Comparison of ENCODE assay signal across 19 cellular contexts in genomic region chr11:66589996-66590675, GRCh38. TPM values are rescaled to one million over a fixed set of nuclear protein-coding genes. Genes with fewer than 3 reads are reported as not detected.
A peak's percentile ranks its signal among the peaks of the same experiment; 100 is the strongest.
DNase-seq lines count a peak whose midpoint lies in the region; ATAC-seq and TF ChIP-seq lines count a peak whose summit lies in the region.
"Had no signal": no experiment of that assay in that cellular context is flagged by ENCODE, and none has a peak within 500 bp of the region (broad histone marks: within the 10 kb centered on the region; RNA-seq: fewer than 3 reads in every experiment).

No MANE protein-coding gene starts in this region.

- no peak overlapping the region for H2BK5ac ChIP-seq in H9 (ENCODE audit: insufficient read length, low read length)

- H2BK20ac ChIP-seq in H9 (ENCODE audit: low read depth, low read length, poor library complexity, severe bottlenecking), result no peak overlapping the region

- no peak overlapping the region for H3K27ac Mint-ChIP-seq in neural crest cell (ENCODE audit: unreplicated experiment)
- H3K27ac Mint-ChIP-seq in H9, result no peak overlapping the region
- H3K27ac Mint-ChIP-seq: GM23338 had no signal

- WGBS in H9 (ENCODE audit: extremely low coverage, insufficient read length, low lambda C conversion rate), result no CpG with 5 or more reads among the region's 7 CpGs

- no peak overlapping the region for H4K5ac ChIP-seq in H9 (ENCODE audit: insufficient read length, low read depth, low read length)

- H2BK12ac ChIP-seq in H9 (ENCODE audit: insufficient read length, low read depth, low read length), result no peak overlapping the region

- H3K9me3 ChIP-seq in BLaER1, result peaks cover 17% of the 10 kb centered on the region
- no peaks in the 10 kb centered on the region for H3K9me3 ChIP-seq in H9 (ENCODE audit: control insufficient read depth, low read depth, low read length)
- H3K9me3 ChIP-seq: A549, BE2C had no signal

- H3K9ac ChIP-seq in BLaER1, result no peak overlapping the region
- no peak overlapping the region for H3K9ac ChIP-seq in H9 (ENCODE audit: extremely low read depth, insufficient read length, low read length)

- no peak overlapping the region for H3T11ph ChIP-seq in H9 (ENCODE audit: low read length)

- peak overlapping the region; percentile 99; the same call in 1 of the 2 replicates for H3K4me2 ChIP-seq in BLaER1
- H3K4me2 ChIP-seq in H9 (ENCODE audit: insufficient read depth, insufficient read length, low read length), result no peak overlapping the region
- H3K4me2 ChIP-seq: A549, GM23338 had no signal

- H3K79me1 ChIP-seq in H9 (ENCODE audit: insufficient read depth, low read depth, low read length, poor library complexity, severe bottlenecking), result peaks cover 3% of the 10 kb centered on the region

- no peak overlapping the region for H3K56ac ChIP-seq in H9 (ENCODE audit: insufficient read length, low read depth, low read length)

- H3K4me3 Mint-ChIP-seq in neural crest cell (peak overlapping the region; percentile 15), H9 (no peak overlapping the region; a peak in 1 of 5 replicates)
- H3K4me3 Mint-ChIP-seq: GM23338 had no signal

- no peak for ATAC-seq in GM21619 (IDR thresholded peaks at IDR 0.05; ENCODE audit: unreplicated experiment)
- no peak for ATAC-seq in HG03045 (IDR thresholded peaks at IDR 0.05; ENCODE audit: unreplicated experiment)
- ATAC-seq: A549, GM23338 had no signal

- H3K79me2 ChIP-seq in H9 (ENCODE audit: insufficient read depth, low read length), result no peaks in the 10 kb centered on the region

- H3K23me2 ChIP-seq in H9 (ENCODE audit: insufficient read length, low read depth, low read length, poor library complexity, severe bottlenecking), result peaks cover 10% of the 10 kb centered on the region

- H2AFZ ChIP-seq in H9 (ENCODE audit: low read length), result no peak overlapping the region
- H2AFZ ChIP-seq: GM23338 had no signal

- no peak overlapping the region for H3K18ac ChIP-seq in H9 (ENCODE audit: insufficient read length, low read depth, low read length)

- H4K8ac ChIP-seq in H9 (replicated peaks; ENCODE audit: insufficient read length, low read depth, low read length), result no peak overlapping the region

- H4K20me1 ChIP-seq in BLaER1, result peaks cover 9% of the 10 kb centered on the region; the same call in 1 of the 2 replicates
- no peaks in the 10 kb centered on the region for H4K20me1 ChIP-seq in H9 (ENCODE audit: control insufficient read depth, insufficient read depth, insufficient read length)

- H3K14ac ChIP-seq in H9 (ENCODE audit: insufficient read depth, low read length), result no peak overlapping the region

- TF ChIP-seq CTCF in neural crest cell (conservative IDR thresholded peaks at IDR 0.05) (no peak), H9 (conservative IDR thresholded peaks at IDR 0.05) (no peak)

- DNase-seq in HuH-7.5 (ENCODE audit: low spot score) (peak; percentile 61), neural crest cell (ENCODE audit: low read depth, low spot score) (no peak), H9 (no peak)
- DNase-seq: 8988T; ACHN; AML-193; BE2C; C1 segment of cervical spinal cord; Calu3; CD4-positive, alpha-beta memory T cell; COR-L47; DND-41; HCEC 1CT had no signal

- no peaks in the 10 kb centered on the region for H3K36me3 ChIP-seq in BLaER1
- H3K36me3 ChIP-seq: BE2C had no signal

- H4K91ac ChIP-seq in H9 (ENCODE audit: insufficient read length, low read depth, low read length), result no peak overlapping the region

- H3K27ac ChIP-seq in BLaER1 (no peak overlapping the region), H9 (ENCODE audit: insufficient read length, low read depth, low read length) (no peak overlapping the region)
- H3K27ac ChIP-seq: A549 had no signal

- H2BK15ac ChIP-seq in H9 (ENCODE audit: low read depth, low read length), result no peak overlapping the region

- H3K9me3 Mint-ChIP-seq in neural crest cell (peaks cover 12% of the 10 kb centered on the region), H9 (peaks cover 34 to 44% of the 10 kb centered on the region in 2 experiments)
- H3K9me3 Mint-ChIP-seq: CD4-positive, alpha-beta memory T cell had no signal

- peaks cover 4% of the 10 kb centered on the region for H3K36me3 Mint-ChIP-seq in neural crest cell (ENCODE audit: low read depth)
- H3K36me3 Mint-ChIP-seq in H9 (ENCODE audit: insufficient read depth in 1 of 3, low read depth in 3 of 3), result peaks cover 2 to 22% (median 16%) of the 10 kb centered on the region in 3 experiments; a peak in 4 of 7 replicates

- H3K4me1 Mint-ChIP-seq in neural crest cell (peaks cover 20% of the 10 kb centered on the region), H9 (peaks cover 15 to 16% of the 10 kb centered on the region in 2 experiments)

- no peaks in the 10 kb centered on the region for H3K27me3 Mint-ChIP-seq in neural crest cell (ENCODE audit: low read depth)
- H3K27me3 Mint-ChIP-seq in H9 (ENCODE audit: low read depth), result peaks cover 30% of the 10 kb centered on the region
- H3K27me3 Mint-ChIP-seq: CD4-positive, alpha-beta memory T cell had no signal

- no peak overlapping the region for H3K23ac ChIP-seq in H9 (ENCODE audit: insufficient read length, low read depth, low read length)

- no peak overlapping the region for H2AK5ac ChIP-seq in H9 (ENCODE audit: insufficient read length, low read length)

- H3K4me1 ChIP-seq in BLaER1 (peaks cover 42% of the 10 kb centered on the region), H9 (ENCODE audit: insufficient read depth, low read length) (no peaks in the 10 kb centered on the region; the same call in 1 of the 2 replicates)

- no peak overlapping the region for H3K4ac ChIP-seq in H9 (ENCODE audit: low read depth, low read length)

- H2BK120ac ChIP-seq in H9 (ENCODE audit: low read depth, low read length, poor library complexity, severe bottlenecking), result no peak overlapping the region

- H3K4me3 ChIP-seq in BLaER1, result no peak overlapping the region
- H3K4me3 ChIP-seq: A549, GM23338 had no signal

- H3K27me3 ChIP-seq in BLaER1 (no peaks in the 10 kb centered on the region), H9 (ENCODE audit: insufficient read depth, low read length) (no peaks in the 10 kb centered on the region)
- H3K27me3 ChIP-seq: BE2C had no signal

RNA-seq across cellular contexts. Expression of gene CCDC87, which starts 2.7 kb away (rescaled TPM):
- 0.93 and 1.1 TPM in 2 replicates for total RNA-seq in neural crest cell
- 0.88 and 1.1 TPM in 2 replicates for total RNA-seq in H9 (2021)
- total RNA-seq: CD4-positive, alpha-beta memory T cell had no signal

RNA-seq across cellular contexts. Expression of gene CCS, which starts 2.8 kb away (rescaled TPM):
- 47.2 and 49.8 TPM in 2 replicates for total RNA-seq in neural crest cell
- total RNA-seq in H9 (2021), result 57.5 and 61.1 TPM in 2 replicates

RNA-seq across cellular contexts. Expression of gene CTSF, which starts 21.7 kb away (rescaled TPM):
- total RNA-seq in neural crest cell (not detected in 2 replicates), H9 (2021) (0.48 and 0.98 TPM in 2 replicates)

RNA-seq across cellular contexts. Expression of gene RBM14, which starts 26.3 kb away (rescaled TPM):
- 157 and 160 TPM in 2 replicates for total RNA-seq in neural crest cell
- total RNA-seq in H9 (2021), result 164 and 171 TPM in 2 replicates

RNA-seq across cellular contexts. Expression of gene ACTN3, which starts 43.4 kb away (rescaled TPM):
- 0.16 and 0.35 TPM in 2 replicates for total RNA-seq in neural crest cell
- total RNA-seq in H9 (2021), result 45.7 TPM in 2 replicates
- total RNA-seq: Calu3, H4 had no signal
